8 cellular contexts compared by ENCODE assay signal in genomic region chr1:201385299-201385891, GRCh38. TPM values are rescaled to one million over a fixed set of nuclear protein-coding genes. Genes with fewer than 3 reads are reported as not detected.
DNase-seq lines count a peak whose midpoint lies in the region; ATAC-seq and TF ChIP-seq lines count a peak whose summit lies in the region.

No MANE protein-coding gene starts in this region.

- 80% methylated on average over 8 of the region's 8 CpGs for WGBS in smooth muscle cell (ENCODE audit: low lambda C conversion rate)

- no peaks in the 10 kb centered on the region for H3K4me1 Mint-ChIP-seq in activated T-helper 1 cell treated with anti-CD3 and anti-CD28 coated beads, Interleukin-12 subunit alpha, Interleukin-12 subunit beta, Interleukin-2, Interleukin-4 antibody, amounts not matched to agents 30 ng/mL and 10 ng/mL and 1 ng/mL, durations not matched to agents 14 hours and 24 hours and 36 hours (ENCODE audit: low read depth)

- H4K20me1 ChIP-seq in smooth muscle cell (ENCODE audit: low read depth): no peaks in the 10 kb centered on the region

- no peak overlapping the region for H3K27ac ChIP-seq in smooth muscle cell (ENCODE audit: low read depth)

- H3K4me2 ChIP-seq in smooth muscle cell: no peak overlapping the region

- no peak overlapping the region for H3K4me3 Mint-ChIP-seq in activated T-helper 1 cell treated with anti-CD3 and anti-CD28 coated beads, Interleukin-12 subunit alpha, Interleukin-12 subunit beta, Interleukin-2, Interleukin-4 antibody, amounts not matched to agents 30 ng/mL and 10 ng/mL and 1 ng/mL, durations not matched to agents 14 hours and 24 hours and 36 hours

- H3K79me2 ChIP-seq in smooth muscle cell (ENCODE audit: low read depth): no peaks in the 10 kb centered on the region

- no peaks in the 10 kb centered on the region for H3K9me3 ChIP-seq in smooth muscle cell (replicated peaks; ENCODE audit: low read depth)

- DNase-seq in AG08395 (ENCODE audit: low spot score) (peak; percentile 61), NCI-H82 (lab: John Stamatoyannopoulos, UW) (peak; percentile 83), left cardiac atrium (peak; percentile 54), smooth muscle cell (lab: John Stamatoyannopoulos, UW; ENCODE audit: unreplicated experiment) (peak; percentile 5), epidermal melanocyte (ENCODE audit: insufficient read length, low spot score) (no peak)
- peak; percentile 8 for DNase-seq in activated T-helper 1 cell treated with anti-CD3 and anti-CD28 coated beads, Interleukin-12 subunit alpha, Interleukin-12 subunit beta, Interleukin-2, Interleukin-4 antibody, amounts not matched to agents 30 ng/mL and 10 ng/mL and 1 ng/mL, durations not matched to agents 14 hours and 24 hours and 36 hours (ENCODE audit: low spot score)

- no peaks in the 10 kb centered on the region for H3K9me3 Mint-ChIP-seq in activated T-helper 1 cell treated with anti-CD3 and anti-CD28 coated beads, Interleukin-12 subunit alpha, Interleukin-12 subunit beta, Interleukin-2, Interleukin-4 antibody, amounts not matched to agents 30 ng/mL and 10 ng/mL and 1 ng/mL, durations not matched to agents 14 hours and 24 hours and 36 hours

- no peaks in the 10 kb centered on the region for H3K36me3 Mint-ChIP-seq in activated T-helper 1 cell treated with anti-CD3 and anti-CD28 coated beads, Interleukin-12 subunit alpha, Interleukin-12 subunit beta, Interleukin-2, Interleukin-4 antibody, amounts not matched to agents 30 ng/mL and 10 ng/mL and 1 ng/mL, durations not matched to agents 14 hours and 24 hours and 36 hours (ENCODE audit: low read depth)

- H3K27ac Mint-ChIP-seq in activated T-helper 1 cell treated with anti-CD3 and anti-CD28 coated beads, Interleukin-12 subunit alpha, Interleukin-12 subunit beta, Interleukin-2, Interleukin-4 antibody, amounts not matched to agents 30 ng/mL and 10 ng/mL and 1 ng/mL, durations not matched to agents 14 hours and 24 hours and 36 hours: no peak overlapping the region

- intact Hi-C loops in activated T-helper 1 cell treated with anti-CD3 and anti-CD28 coated beads, Interleukin-12 subunit alpha, Interleukin-12 subunit beta, Interleukin-2, Interleukin-4 antibody, amounts not matched to agents 30 ng/mL and 10 ng/mL and 1 ng/mL, durations not matched to agents 14 hours and 24 hours and 36 hours (cut with micrococcal nuclease): no loop called here
- intact Hi-C loops in left cardiac atrium (cut with DNase I): no loop called here

- peak; percentile 74 for TF ChIP-seq CTCF in smooth muscle cell (IDR thresholded peaks at IDR 0.05; ENCODE audit: borderline replicate concordance, insufficient read depth, poor library complexity, severe bottlenecking)

- H3K4me1 ChIP-seq in smooth muscle cell (ENCODE audit: low read depth): peaks cover 5% of the 10 kb centered on the region

- no peaks in the 10 kb centered on the region for H3K36me3 ChIP-seq in smooth muscle cell (ENCODE audit: low read depth)

- peaks cover 4% of the 10 kb centered on the region for H3K27me3 Mint-ChIP-seq in activated T-helper 1 cell treated with anti-CD3 and anti-CD28 coated beads, Interleukin-12 subunit alpha, Interleukin-12 subunit beta, Interleukin-2, Interleukin-4 antibody, amounts not matched to agents 30 ng/mL and 10 ng/mL and 1 ng/mL, durations not matched to agents 14 hours and 24 hours and 36 hours (ENCODE audit: insufficient read depth)

- no peaks in the 10 kb centered on the region for H3K27me3 ChIP-seq in smooth muscle cell (ENCODE audit: low read depth)

- no peak overlapping the region for H3K9ac ChIP-seq in smooth muscle cell (ENCODE audit: low read depth)

- H3K4me3 ChIP-seq in smooth muscle cell: no peak overlapping the region

- no peak overlapping the region for H2AFZ ChIP-seq in smooth muscle cell (ENCODE audit: low read depth)

- H3F3A ChIP-seq in smooth muscle cell (ENCODE audit: low read depth): peaks cover 14% of the 10 kb centered on the region

- ATAC-seq in GM18498 (IDR thresholded peaks at IDR 0.05; ENCODE audit: unreplicated experiment) (peak; percentile 85), HG03159 (IDR thresholded peaks at IDR 0.05; ENCODE audit: unreplicated experiment) (peak; percentile 86), left cardiac atrium (peak; percentile 50 to 62)

RNA-seq across cellular contexts. Expression of gene TNNT2, which starts 7.9 kb away (rescaled TPM):
- total RNA-seq in activated T-helper 1 cell treated with anti-CD3 and anti-CD28 coated beads, Interleukin-12 subunit alpha, Interleukin-12 subunit beta, Interleukin-2, Interleukin-4 antibody, amounts not matched to agents 30 ng/mL and 10 ng/mL and 1 ng/mL, durations not matched to agents 14 hours and 24 hours and 36 hours: not detected in 2 replicates
- 1,000 to 10,000 TPM; 4,860 to 5,317 TPM for total RNA-seq in left cardiac atrium
- 2.6 and 4.4 TPM in 2 replicates for total RNA-seq in smooth muscle cell
- 6.3 and 6.5 TPM in 2 replicates for polyA plus RNA-seq in smooth muscle cell

RNA-seq across cellular contexts. Expression of gene LAD1, which starts 13.7 kb away (rescaled TPM):
- not detected in 2 replicates for total RNA-seq in activated T-helper 1 cell treated with anti-CD3 and anti-CD28 coated beads, Interleukin-12 subunit alpha, Interleukin-12 subunit beta, Interleukin-2, Interleukin-4 antibody, amounts not matched to agents 30 ng/mL and 10 ng/mL and 1 ng/mL, durations not matched to agents 14 hours and 24 hours and 36 hours
- total RNA-seq in left cardiac atrium (1 to 10 TPM; 1.3 to 1.4 TPM), smooth muscle cell (8.8 and 17.6 TPM in 2 replicates)
- 6.9 and 15.1 TPM in 2 replicates for polyA plus RNA-seq in smooth muscle cell

RNA-seq across cellular contexts. Expression of gene TNNI1, which starts 36.1 kb away (rescaled TPM):
- not detected in 2 replicates for total RNA-seq in activated T-helper 1 cell treated with anti-CD3 and anti-CD28 coated beads, Interleukin-12 subunit alpha, Interleukin-12 subunit beta, Interleukin-2, Interleukin-4 antibody, amounts not matched to agents 30 ng/mL and 10 ng/mL and 1 ng/mL, durations not matched to agents 14 hours and 24 hours and 36 hours
- 10 to 100 TPM in 1 of 2 donors, 1 to 10 TPM in 1; 6.4 to 31.5 TPM for total RNA-seq in left cardiac atrium
- 1.7 and 1.9 TPM in 2 replicates for total RNA-seq in smooth muscle cell
- 8.0 and 13.8 TPM in 2 replicates for polyA plus RNA-seq in smooth muscle cell

Comparison
In these comparisons a context has a peak if more than half of its experiments do, and no peak if none do; other contexts are left out.
1. RNA of gene TNNT2, which starts 7.9 kb away (total RNA-seq): 4,860 to 5,317 TPM in left cardiac atrium; 2.6 to 4.4 TPM in smooth muscle cell and not detected in activated T-helper 1 cell treated with anti-CD3 and anti-CD28 coated beads, Interleukin-12 subunit alpha, Interleukin-12 subunit beta, Interleukin-2, Interleukin-4 antibody, amounts not matched to agents 30 ng/mL and 10 ng/mL and 1 ng/mL, durations not matched to agents 14 hours and 24 hours and 36 hours; every median in the first group is over 100 times any median in the second.
2. Peak in every context shown above with its lines, with median percentiles within 50 percentile points of each other: ATAC-seq.